Comparison of ENCODE assay signal across 12 cellular contexts in the genomic region with DNA sequence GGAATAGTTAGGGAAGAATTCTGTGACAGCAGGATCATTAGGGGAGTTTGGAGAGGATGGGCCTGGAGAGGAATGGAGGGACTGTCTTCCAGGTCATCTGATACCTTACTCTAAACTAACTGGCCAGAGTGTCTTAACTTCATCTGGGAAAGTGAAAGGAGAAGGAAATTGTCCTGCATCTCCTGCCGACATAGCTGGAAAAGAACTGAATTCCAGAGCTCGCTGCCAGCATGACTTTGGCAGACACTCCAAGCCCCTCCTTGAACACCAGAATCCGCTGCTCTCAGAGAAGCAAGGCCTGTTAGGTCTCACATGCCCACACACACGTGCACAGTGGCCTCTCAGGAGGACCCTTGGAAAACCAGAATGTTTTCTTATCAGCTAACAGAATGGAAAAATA. TPM values are rescaled to one million over a fixed set of nuclear protein-coding genes. Genes with fewer than 3 reads are reported as not detected.
DNase-seq lines count a peak whose midpoint lies in the region; ATAC-seq, FAIRE-seq and TF ChIP-seq lines count a peak whose summit lies in the region.
"Had no signal": no experiment of that assay in that cellular context is flagged by ENCODE, and none has a peak within 500 bp of the region (broad histone marks: within the 10 kb centered on the region; RNA-seq: fewer than 3 reads in every experiment).

No MANE protein-coding gene starts in this region.

- ATAC-seq in Right ventricle myocardium superior (ENCODE audit: poor library complexity) = peak; percentile 90
- ATAC-seq in pancreas = peak in 3 of 4 donors; percentile 26 to 52 (median 30)
- no peak for ATAC-seq in activated CD8-positive, alpha-beta T cell treated with anti-CD3 and anti-CD28 coated beads, Interleukin-2, amount 10 ng/mL, durations not matched to agents 7 days and 5 days
- no peak for ATAC-seq in HG02759 (IDR thresholded peaks at IDR 0.05; ENCODE audit: unreplicated experiment)

- no peaks in the 10 kb centered on the region for H3K27me3 Mint-ChIP-seq in activated CD8-positive, alpha-beta T cell treated with anti-CD3 and anti-CD28 coated beads, Interleukin-2, amount 10 ng/mL, durations not matched to agents 7 days and 5 days (ENCODE audit: low read depth)

- H3K9me3 Mint-ChIP-seq in activated CD8-positive, alpha-beta T cell treated with anti-CD3 and anti-CD28 coated beads, Interleukin-2, amount 10 ng/mL, durations not matched to agents 7 days and 5 days (ENCODE audit: insufficient read depth) = no peaks in the 10 kb centered on the region

- CTCF ChIA-PET in AG04450 (lab: Charles Lee) = no interaction called here
- CTCF ChIA-PET in activated CD8-positive, alpha-beta T cell treated with anti-CD3 and anti-CD28 coated beads, Interleukin-2, amount 10 ng/mL, durations not matched to agents 7 days and 5 days (lab: Charles Lee) = no interaction called here

- H3K36me3 ChIP-seq in pancreas = no peaks in the 10 kb centered on the region
- H3K36me3 ChIP-seq in small intestine (ENCODE audit: control insufficient read depth in 2 of 2, insufficient read depth in 2 of 2, low read length in 2 of 2) = no peaks in the 10 kb centered on the region

- intact Hi-C loops in Right ventricle myocardium superior (cut with DNase I) = no loop called here
- intact Hi-C loops in pancreas (cut with DNase I) = no loop called here

- FAIRE-seq in pancreas (lab: Jason Lieb, UNC) (no peak), small intestine (lab: Jason Lieb, UNC) (no peak)
- FAIRE-seq: A204.1, TTC549 had no signal

- H3K4me1 Mint-ChIP-seq in activated CD8-positive, alpha-beta T cell treated with anti-CD3 and anti-CD28 coated beads, Interleukin-2, amount 10 ng/mL, durations not matched to agents 7 days and 5 days (ENCODE audit: low read depth) = no peaks in the 10 kb centered on the region

- no peak overlapping the region for H3K4me3 Mint-ChIP-seq in activated CD8-positive, alpha-beta T cell treated with anti-CD3 and anti-CD28 coated beads, Interleukin-2, amount 10 ng/mL, durations not matched to agents 7 days and 5 days

- H3K27ac ChIP-seq in AG04450 (ENCODE audit: low read depth, low read length) (peak overlapping the region; percentile 53), pancreas (peak overlapping the region in 1 of 4 donors; percentile 2), small intestine (ENCODE audit: low read depth in 1 of 2, low read length in 1 of 2) (peak overlapping the region in 1 of 2 donors; percentile 29)

- TF ChIP-seq CTCF in AG04450 (IDR thresholded peaks at IDR 0.05; ENCODE audit: low read depth, low read length) (no peak), pancreas (IDR thresholded peaks at IDR 0.05) (no peak)

- no peaks in the 10 kb centered on the region for H3K36me3 Mint-ChIP-seq in activated CD8-positive, alpha-beta T cell treated with anti-CD3 and anti-CD28 coated beads, Interleukin-2, amount 10 ng/mL, durations not matched to agents 7 days and 5 days (ENCODE audit: low read depth)

- H3K27me3 ChIP-seq in AG04450 (ENCODE audit: control insufficient read depth, insufficient read depth, low read length) (no peaks in the 10 kb centered on the region), pancreas (no peaks in the 10 kb centered on the region), small intestine (ENCODE audit: control insufficient read depth in 2 of 2, insufficient read depth in 2 of 2, low read length in 2 of 2) (no peaks in the 10 kb centered on the region)

- H3K4me3 ChIP-seq in AG04450 (ENCODE audit: low read depth, low read length) (peak overlapping the region; percentile 23), pancreas (peak overlapping the region in 1 of 4 donors; percentile 5), small intestine (ENCODE audit: low read depth in 1 of 2, low read length in 2 of 2) (no peak overlapping the region)

- WGBS in pancreas, 2 donors = 20 to 35% methylated on average over 4 of the region's 4 CpGs
- WGBS in small intestine, 3 donors = 16 to 35% (median 31%) methylated on average over 4 of the region's 4 CpGs

- H3K4me1 ChIP-seq in pancreas = no peaks in the 10 kb centered on the region
- H3K4me1 ChIP-seq in small intestine (ENCODE audit: control insufficient read depth in 2 of 2, insufficient read depth in 1 of 2, low read depth in 1 of 2, low read length in 1 of 2) = no peaks in the 10 kb centered on the region

- DNase-seq in AG04450 (ENCODE audit: low read depth, low spot score) (no peak), astrocyte of the hippocampus (ENCODE audit: low read depth, low spot score) (peak; percentile 79), Right ventricle myocardium superior (peak; percentile 79), pancreas (peak in 1 of 6 donors; percentile 13), small intestine (no peak), hepatic stellate cell (ENCODE audit: low spot score) (no peak)
- DNase-seq in activated CD8-positive, alpha-beta T cell treated with anti-CD3 and anti-CD28 coated beads, Interleukin-2, amount 10 ng/mL, durations not matched to agents 7 days and 5 days = no peak
- DNase-seq: H7, NCI-H1092 had no signal

- no peak overlapping the region for H3K27ac Mint-ChIP-seq in activated CD8-positive, alpha-beta T cell treated with anti-CD3 and anti-CD28 coated beads, Interleukin-2, amount 10 ng/mL, durations not matched to agents 7 days and 5 days

- POLR2A ChIA-PET in AG04450 (lab: Yijun Ruan, JAX) = interaction anchor here (1.2 kb wide), 1 partner anchor 10 kb away, joined by 4 read pairs; a partner anchor contains a TSS
- POLR2A ChIA-PET in activated CD8-positive, alpha-beta T cell treated with anti-CD3 and anti-CD28 coated beads, Interleukin-2, amount 10 ng/mL, durations not matched to agents 7 days and 5 days (lab: Charles Lee) = no interaction called here

- H3K9me3 ChIP-seq in AG04450 (ENCODE audit: control insufficient read depth, insufficient read depth, low read length) (no peaks in the 10 kb centered on the region), pancreas (no peaks in the 10 kb centered on the region), small intestine (ENCODE audit: control insufficient read depth, low read depth) (no peaks in the 10 kb centered on the region)

RNA-seq across cellular contexts. Expression of a gene that starts 10.5 kb away (rescaled TPM):
- 5.3 and 9.3 TPM in 2 replicates for polyA plus RNA-seq in AG04450 (2011; rRNA removed)
- 2.9 and 3.0 TPM in 2 replicates for polyA minus RNA-seq in AG04450 (2011; rRNA and poly(A)+ RNA removed)
- 28.8 TPM for total RNA-seq in Right ventricle myocardium superior
- 10 to 100 TPM in 3 of 6 donors, 1 to 10 TPM in 3; 3.1 to 25.3 (median 11.2) TPM for total RNA-seq in pancreas
- polyA plus RNA-seq in pancreas = 1 to 10 TPM; 2.6 to 3.6 TPM
- under 1 TPM in 1 of 2 experiments, not detected in 1; 0.16 TPM for total RNA-seq in activated CD8-positive, alpha-beta T cell treated with anti-CD3 and anti-CD28 coated beads, Interleukin-2, amount 10 ng/mL, durations not matched to agents 7 days and 5 days
- polyA plus RNA-seq in small intestine = 10 to 100 TPM in 1 of 3 donors, under 1 TPM in 1, not detected in 1; 0.54 to 14.4 TPM

Comparison
In these comparisons a context has a peak if more than half of its experiments do, and no peak if none do; other contexts are left out.
1. DNase-seq: peak in astrocyte of the hippocampus (single experiment) and Right ventricle myocardium superior (single experiment); none in AG04450 (single experiment), activated CD8-positive, alpha-beta T cell treated with anti-CD3 and anti-CD28 coated beads, Interleukin-2, amount 10 ng/mL, durations not matched to agents 7 days and 5 days (single experiment), small intestine (single experiment) and hepatic stellate cell (single experiment).
2. ATAC-seq: peak in Right ventricle myocardium superior (single experiment) and pancreas (3 of 4); none in activated CD8-positive, alpha-beta T cell treated with anti-CD3 and anti-CD28 coated beads, Interleukin-2, amount 10 ng/mL, durations not matched to agents 7 days and 5 days (single experiment) and HG02759 (single experiment).